ENCODE assay signal across 8 cellular contexts in genomic region chr9:15231788-15232635, GRCh38.
DNase-seq lines count a peak whose midpoint lies in the region; ATAC-seq and TF ChIP-seq lines count a peak whose summit lies in the region.

No MANE protein-coding gene starts in this region.

- H3K4me1 Mint-ChIP-seq in stimulated activated naive CD8-positive, alpha-beta T cell treated with anti-CD3 and anti-CD28 coated beads, Interleukin-15, amount 100 ng/mL, for 72 hours, result peaks cover 34% of the 10 kb centered on the region
- no peaks in the 10 kb centered on the region for H3K4me1 Mint-ChIP-seq in CD14-positive monocyte

- intact Hi-C loops in CD14-positive monocyte (cut with micrococcal nuclease), result no loop called here

- peaks cover 6 to 20% of the 10 kb centered on the region in 2 donors for H3K9me3 Mint-ChIP-seq in stimulated activated naive CD8-positive, alpha-beta T cell treated with anti-CD3 and anti-CD28 coated beads, Interleukin-15, amount 100 ng/mL, for 72 hours
- H3K9me3 Mint-ChIP-seq in CD14-positive monocyte, result peaks cover 22 to 37% (median 33%) of the 10 kb centered on the region in 7 donors

- no peaks in the 10 kb centered on the region for H3K36me3 Mint-ChIP-seq in CD14-positive monocyte

- H3K27me3 Mint-ChIP-seq in stimulated activated naive CD8-positive, alpha-beta T cell treated with anti-CD3 and anti-CD28 coated beads, Interleukin-15, amount 100 ng/mL, for 72 hours, result no peaks in the 10 kb centered on the region
- H3K27me3 Mint-ChIP-seq in CD14-positive monocyte (ENCODE audit: low read depth in 3 of 3), result peaks cover 1 to 4% (median 2%) of the 10 kb centered on the region in 3 donors

- no peak overlapping the region for H3K4me3 Mint-ChIP-seq in stimulated activated naive CD8-positive, alpha-beta T cell treated with anti-CD3 and anti-CD28 coated beads, Interleukin-15, amount 100 ng/mL, for 72 hours
- no peak overlapping the region for H3K4me3 Mint-ChIP-seq in CD14-positive monocyte

- no peak for TF ChIP-seq CTCF in CD14-positive monocyte (IDR thresholded peaks at IDR 0.05)

- peak; percentile 43 for DNase-seq in activated CD4-positive, alpha-beta T cell treated with anti-CD3 and anti-CD28 coated beads for 48 hours
- DNase-seq in activated CD4-positive, alpha-beta T cell treated with anti-CD3 and anti-CD28 coated beads, Interleukin-2, amount 50 U/mL, for 4 hours, result no peak
- DNase-seq in SK-N-DZ (ENCODE audit: low spot score) (peak; percentile 16), foreskin melanocyte (peak; percentile 17), CD14-positive monocyte (ENCODE audit: low spot score) (no peak)
- DNase-seq in stimulated activated naive CD8-positive, alpha-beta T cell treated with anti-CD3 and anti-CD28 coated beads, Interleukin-15, amount 100 ng/mL, for 72 hours, result no peak

- peak overlapping the region in 1 of 2 donors; percentile 15 for H3K27ac Mint-ChIP-seq in stimulated activated naive CD8-positive, alpha-beta T cell treated with anti-CD3 and anti-CD28 coated beads, Interleukin-15, amount 100 ng/mL, for 72 hours
- no peak overlapping the region for H3K27ac Mint-ChIP-seq in CD14-positive monocyte

- ATAC-seq in HG03103 (IDR thresholded peaks at IDR 0.05; ENCODE audit: low read depth, unreplicated experiment) (peak; percentile 70), GM18909 (IDR thresholded peaks at IDR 0.05; ENCODE audit: poor library complexity, unreplicated experiment) (no peak)
- ATAC-seq in stimulated activated naive CD8-positive, alpha-beta T cell treated with anti-CD3 and anti-CD28 coated beads, Interleukin-15, amount 100 ng/mL, for 72 hours, result peak; percentile 64

Comparison
In these comparisons a context has a peak if more than half of its experiments do, and no peak if none do; other contexts are left out.
1. DNase-seq: peak in activated CD4-positive, alpha-beta T cell treated with anti-CD3 and anti-CD28 coated beads for 48 hours (single experiment), SK-N-DZ (single experiment) and foreskin melanocyte (single experiment); none in activated CD4-positive, alpha-beta T cell treated with anti-CD3 and anti-CD28 coated beads, Interleukin-2, amount 50 U/mL, for 4 hours (0 of 2), stimulated activated naive CD8-positive, alpha-beta T cell treated with anti-CD3 and anti-CD28 coated beads, Interleukin-15, amount 100 ng/mL, for 72 hours (0 of 2) and CD14-positive monocyte (single experiment).